1 cellular context compared by ENCODE assay signal in genomic region chr3:46849098-46849631, GRCh38.
TF ChIP-seq lines count a peak whose summit lies in the region.

No MANE protein-coding gene starts in this region.

TF ChIP-seq in HepG2, 621 proteins besides CTCF, POLR2A, EP300 and RAD21:
- TF ChIP-seq ZGPAT (CRISPR knock-in tag; IDR thresholded peaks at IDR 0.05) (no peak), SPEN (CRISPR knock-in tag; IDR thresholded peaks at IDR 0.05; ENCODE audit: low read depth) (no peak), ELF3 (CRISPR knock-in tag; IDR thresholded peaks at IDR 0.05) (no peak), ZNF776 (CRISPR knock-in tag; IDR thresholded peaks at IDR 0.05) (no peak), ZSCAN20 (CRISPR knock-in tag; IDR thresholded peaks at IDR 0.05; ENCODE audit: borderline replicate concordance) (no peak), HNF1A (IDR thresholded peaks at IDR 0.05; ENCODE audit: low read depth) (no peak), HNF1A (CRISPR knock-in tag; IDR thresholded peaks at IDR 0.05; ENCODE audit: borderline replicate concordance) (no peak), PAXIP1 (CRISPR knock-in tag; conservative IDR thresholded peaks at IDR 0.05) (0 out of 2 replicates have a peak, but pooled peaks have one; percentile 20), ZNF160 (CRISPR knock-in tag; IDR thresholded peaks at IDR 0.05) (no peak), HNF4A (CRISPR knock-in tag; IDR thresholded peaks at IDR 0.05) (peak; percentile 27; the same call in 1 of the 2 replicates), PRDM10 (CRISPR knock-in tag; IDR thresholded peaks at IDR 0.05; ENCODE audit: low read depth) (no peak), PHB2 (IDR thresholded peaks at IDR 0.05; ENCODE audit: partially characterized antibody) (no peak), HOXA3 (CRISPR knock-in tag; IDR thresholded peaks at IDR 0.05) (no peak), PATZ1 (CRISPR knock-in tag; IDR thresholded peaks at IDR 0.05) (peak; percentile 55; the same call in 1 of the 2 replicates), ZNF746 (CRISPR knock-in tag; IDR thresholded peaks at IDR 0.05) (no peak), HOXA7 (CRISPR knock-in tag; IDR thresholded peaks at IDR 0.05) (no peak), CBX2 (IDR thresholded peaks at IDR 0.05; ENCODE audit: low read depth, low read length) (no peak), CBX2 (CRISPR knock-in tag; IDR thresholded peaks at IDR 0.05; ENCODE audit: low read depth) (no peak), TCF7 (IDR thresholded peaks at IDR 0.05; ENCODE audit: low read depth) (no peak), ZBTB40 (IDR thresholded peaks at IDR 0.05) (no peak), ZBTB40 (CRISPR knock-in tag; IDR thresholded peaks at IDR 0.05) (peak; percentile 52; the same call in 1 of the 2 replicates), MTERF4 (CRISPR knock-in tag; IDR thresholded peaks at IDR 0.05) (no peak), ASH2L (IDR thresholded peaks at IDR 0.05; ENCODE audit: insufficient read length, low read depth, low read length) (peak; percentile 34)
